In genomic region chr7:66150471-66150870, GRCh38 we compare ENCODE assay signal across 1 cellular context.
TF ChIP-seq lines count a peak whose summit lies in the region.

No MANE protein-coding gene starts in this region.

TF ChIP-seq in HepG2, 621 proteins besides CTCF, POLR2A, EP300 and RAD21 (continues in another document):
- peak; percentile 72 for TF ChIP-seq ARID5B (CRISPR knock-in tag; IDR thresholded peaks at IDR 0.05)
- TF ChIP-seq KAT8 (CRISPR knock-in tag; IDR thresholded peaks at IDR 0.05): peak; percentile 60; the same call in 1 of the 2 replicates
- TF ChIP-seq ZFY (CRISPR knock-in tag; IDR thresholded peaks at IDR 0.05): peak; percentile 29; the same call in 1 of the 2 replicates
- no peak for TF ChIP-seq RARG (CRISPR knock-in tag; IDR thresholded peaks at IDR 0.05; ENCODE audit: low read depth)
- TF ChIP-seq, protein P1, sequence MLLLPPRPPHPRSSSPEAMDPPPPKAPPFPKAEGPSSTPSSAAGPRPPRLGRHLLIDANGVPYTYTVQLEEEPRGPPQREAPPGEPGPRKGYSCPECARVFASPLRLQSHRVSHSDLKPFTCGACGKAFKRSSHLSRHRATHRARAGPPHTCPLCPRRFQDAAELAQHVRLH (CRISPR knock-in tag; IDR thresholded peaks at IDR 0.05; ENCODE audit: borderline replicate concordance, low read depth): peak; percentile 29; the same call in 1 of the 2 replicates
- peak; percentile 62; the same call in 1 of the 2 replicates for TF ChIP-seq MED1 (CRISPR knock-in tag; IDR thresholded peaks at IDR 0.05)
- TF ChIP-seq RXRB (CRISPR knock-in tag; IDR thresholded peaks at IDR 0.05; ENCODE audit: borderline replicate concordance): peak; percentile 43; the same call in 1 of the 2 replicates
- peak; percentile 36; the same call in 1 of the 2 replicates for TF ChIP-seq RARA (CRISPR knock-in tag; IDR thresholded peaks at IDR 0.05)
- 0 out of 2 replicates have a peak, but pooled peaks have one; percentile 18 for TF ChIP-seq HOXA3 (CRISPR knock-in tag; IDR thresholded peaks at IDR 0.05)
- TF ChIP-seq, protein P2, sequence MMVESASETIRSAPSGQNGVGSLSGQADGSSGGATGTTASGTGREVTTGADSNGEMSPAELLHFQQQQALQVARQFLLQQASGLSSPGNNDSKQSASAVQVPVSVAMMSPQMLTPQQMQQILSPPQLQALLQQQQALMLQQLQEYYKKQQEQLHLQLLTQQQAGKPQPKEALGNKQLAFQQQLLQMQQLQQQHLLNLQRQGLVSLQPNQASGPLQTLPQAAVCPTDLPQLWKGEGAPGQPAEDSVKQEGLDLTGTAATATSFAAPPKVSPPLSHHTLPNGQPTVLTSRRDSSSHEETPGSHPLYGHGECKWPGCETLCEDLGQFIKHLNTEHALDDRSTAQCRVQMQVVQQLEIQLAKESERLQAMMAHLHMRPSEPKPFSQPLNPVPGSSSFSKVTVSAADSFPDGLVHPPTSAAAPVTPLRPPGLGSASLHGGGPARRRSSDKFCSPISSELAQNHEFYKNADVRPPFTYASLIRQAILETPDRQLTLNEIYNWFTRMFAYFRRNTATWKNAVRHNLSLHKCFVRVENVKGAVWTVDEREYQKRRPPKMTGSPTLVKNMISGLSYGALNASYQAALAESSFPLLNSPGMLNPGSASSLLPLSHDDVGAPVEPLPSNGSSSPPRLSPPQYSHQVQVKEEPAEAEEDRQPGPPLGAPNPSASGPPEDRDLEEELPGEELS (CRISPR knock-in tag; IDR thresholded peaks at IDR 0.05): 0 out of 2 replicates have a peak, but pooled peaks have one; percentile 24
- no peak for TF ChIP-seq SOX13 (IDR thresholded peaks at IDR 0.05)
- peak in 1 of 2 experiments; percentile 64; a peak in 1 of 4 replicates for TF ChIP-seq SOX13 (CRISPR knock-in tag; conservative IDR thresholded peaks at IDR 0.05 in 1 of 2, IDR thresholded peaks at IDR 0.05 in 1 of 2)
- 0 out of 2 replicates have a peak, but pooled peaks have one; percentile 16 for TF ChIP-seq ELF3 (CRISPR knock-in tag; IDR thresholded peaks at IDR 0.05)
- TF ChIP-seq GABPA (IDR thresholded peaks at IDR 0.05; ENCODE audit: low read depth, low read length): no peak
- 0 out of 2 replicates have a peak, but pooled peaks have one; percentile 35 for TF ChIP-seq GABPA (CRISPR knock-in tag; IDR thresholded peaks at IDR 0.05; ENCODE audit: low read depth)
- peak; percentile 76; the same call in 1 of the 2 replicates for TF ChIP-seq ETV5 (CRISPR knock-in tag; IDR thresholded peaks at IDR 0.05; ENCODE audit: borderline replicate concordance)
- peak; percentile 52; the same call in 1 of the 2 replicates for TF ChIP-seq HDAC2 (CRISPR knock-in tag; IDR thresholded peaks at IDR 0.05)
- TF ChIP-seq FOSL2 (CRISPR knock-in tag; IDR thresholded peaks at IDR 0.05): peak; percentile 39; the same call in 1 of the 2 replicates
- peak; percentile 18 for TF ChIP-seq RBM22 (optimal IDR thresholded peaks at IDR 0.05; ENCODE audit: low read length)
- peak; percentile 29; the same call in 1 of the 2 replicates for TF ChIP-seq FOXO1 (CRISPR knock-in tag; IDR thresholded peaks at IDR 0.05)
- TF ChIP-seq HMG20A (CRISPR knock-in tag; IDR thresholded peaks at IDR 0.05; ENCODE audit: borderline replicate concordance): 0 out of 2 replicates have a peak, but pooled peaks have one; percentile 45
- no peak for TF ChIP-seq TCF12 (IDR thresholded peaks at IDR 0.05)
- no peak for TF ChIP-seq TCF12 (CRISPR knock-in tag; IDR thresholded peaks at IDR 0.05)
- peak; percentile 35; the same call in 1 of the 2 replicates for TF ChIP-seq THRA (CRISPR knock-in tag; IDR thresholded peaks at IDR 0.05; ENCODE audit: borderline replicate concordance)
- peak; percentile 42; the same call in 1 of the 2 replicates for TF ChIP-seq PHF21A (CRISPR knock-in tag; IDR thresholded peaks at IDR 0.05)
- TF ChIP-seq ZFX (CRISPR knock-in tag; IDR thresholded peaks at IDR 0.05; ENCODE audit: low read depth): peak; percentile 36; the same call in 1 of the 2 replicates
- TF ChIP-seq KMT2B (CRISPR knock-in tag; IDR thresholded peaks at IDR 0.05): peak; percentile 50; the same call in 1 of the 2 replicates
- peak; percentile 38; the same call in 1 of the 2 replicates for TF ChIP-seq GATAD1 (CRISPR knock-in tag; IDR thresholded peaks at IDR 0.05)
- TF ChIP-seq ZNF740 (CRISPR knock-in tag; IDR thresholded peaks at IDR 0.05): no peak
- TF ChIP-seq, protein P3, sequence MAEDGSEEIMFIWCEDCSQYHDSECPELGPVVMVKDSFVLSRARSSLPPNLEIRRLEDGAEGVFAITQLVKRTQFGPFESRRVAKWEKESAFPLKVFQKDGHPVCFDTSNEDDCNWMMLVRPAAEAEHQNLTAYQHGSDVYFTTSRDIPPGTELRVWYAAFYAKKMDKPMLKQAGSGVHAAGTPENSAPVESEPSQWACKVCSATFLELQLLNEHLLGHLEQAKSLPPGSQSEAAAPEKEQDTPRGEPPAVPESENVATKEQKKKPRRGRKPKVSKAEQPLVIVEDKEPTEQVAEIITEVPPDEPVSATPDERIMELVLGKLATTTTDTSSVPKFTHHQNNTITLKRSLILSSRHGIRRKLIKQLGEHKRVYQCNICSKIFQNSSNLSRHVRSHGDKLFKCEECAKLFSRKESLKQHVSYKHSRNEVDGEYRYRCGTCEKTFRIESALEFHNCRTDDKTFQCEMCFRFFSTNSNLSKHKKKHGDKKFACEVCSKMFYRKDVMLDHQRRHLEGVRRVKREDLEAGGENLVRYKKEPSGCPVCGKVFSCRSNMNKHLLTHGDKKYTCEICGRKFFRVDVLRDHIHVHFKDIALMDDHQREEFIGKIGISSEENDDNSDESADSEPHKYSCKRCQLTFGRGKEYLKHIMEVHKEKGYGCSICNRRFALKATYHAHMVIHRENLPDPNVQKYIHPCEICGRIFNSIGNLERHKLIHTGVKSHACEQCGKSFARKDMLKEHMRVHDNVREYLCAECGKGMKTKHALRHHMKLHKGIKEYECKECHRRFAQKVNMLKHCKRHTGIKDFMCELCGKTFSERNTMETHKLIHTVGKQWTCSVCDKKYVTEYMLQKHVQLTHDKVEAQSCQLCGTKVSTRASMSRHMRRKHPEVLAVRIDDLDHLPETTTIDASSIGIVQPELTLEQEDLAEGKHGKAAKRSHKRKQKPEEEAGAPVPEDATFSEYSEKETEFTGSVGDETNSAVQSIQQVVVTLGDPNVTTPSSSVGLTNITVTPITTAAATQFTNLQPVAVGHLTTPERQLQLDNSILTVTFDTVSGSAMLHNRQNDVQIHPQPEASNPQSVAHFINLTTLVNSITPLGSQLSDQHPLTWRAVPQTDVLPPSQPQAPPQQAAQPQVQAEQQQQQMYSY (CRISPR knock-in tag; IDR thresholded peaks at IDR 0.05): peak; percentile 64; the same call in 1 of the 2 replicates
- TF ChIP-seq MTF2 (CRISPR knock-in tag; IDR thresholded peaks at IDR 0.05; ENCODE audit: borderline replicate concordance): no peak
- no peak for TF ChIP-seq ZNF337 (CRISPR knock-in tag; IDR thresholded peaks at IDR 0.05; ENCODE audit: borderline replicate concordance, low read depth)
- peak; percentile 55; the same call in 1 of the 2 replicates for TF ChIP-seq SAP130 (CRISPR knock-in tag; IDR thresholded peaks at IDR 0.05; ENCODE audit: low read depth)
- no peak for TF ChIP-seq NR3C1 (CRISPR knock-in tag; IDR thresholded peaks at IDR 0.05)
- TF ChIP-seq, protein P4, sequence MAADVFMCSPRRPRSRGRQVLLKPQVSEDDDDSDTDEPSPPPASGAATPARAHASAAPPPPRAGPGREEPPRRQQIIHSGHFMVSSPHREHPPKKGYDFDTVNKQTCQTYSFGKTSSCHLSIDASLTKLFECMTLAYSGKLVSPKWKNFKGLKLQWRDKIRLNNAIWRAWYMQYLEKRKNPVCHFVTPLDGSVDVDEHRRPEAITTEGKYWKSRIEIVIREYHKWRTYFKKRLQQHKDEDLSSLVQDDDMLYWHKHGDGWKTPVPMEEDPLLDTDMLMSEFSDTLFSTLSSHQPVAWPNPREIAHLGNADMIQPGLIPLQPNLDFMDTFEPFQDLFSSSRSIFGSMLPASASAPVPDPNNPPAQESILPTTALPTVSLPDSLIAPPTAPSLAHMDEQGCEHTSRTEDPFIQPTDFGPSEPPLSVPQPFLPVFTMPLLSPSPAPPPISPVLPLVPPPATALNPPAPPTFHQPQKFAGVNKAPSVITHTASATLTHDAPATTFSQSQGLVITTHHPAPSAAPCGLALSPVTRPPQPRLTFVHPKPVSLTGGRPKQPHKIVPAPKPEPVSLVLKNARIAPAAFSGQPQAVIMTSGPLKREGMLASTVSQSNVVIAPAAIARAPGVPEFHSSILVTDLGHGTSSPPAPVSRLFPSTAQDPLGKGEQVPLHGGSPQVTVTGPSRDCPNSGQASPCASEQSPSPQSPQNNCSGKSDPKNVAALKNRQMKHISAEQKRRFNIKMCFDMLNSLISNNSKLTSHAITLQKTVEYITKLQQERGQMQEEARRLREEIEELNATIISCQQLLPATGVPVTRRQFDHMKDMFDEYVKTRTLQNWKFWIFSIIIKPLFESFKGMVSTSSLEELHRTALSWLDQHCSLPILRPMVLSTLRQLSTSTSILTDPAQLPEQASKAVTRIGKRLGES (CRISPR knock-in tag; IDR thresholded peaks at IDR 0.05; ENCODE audit: borderline replicate concordance): no peak
- peak; percentile 89 for TF ChIP-seq TFE3 (CRISPR knock-in tag; IDR thresholded peaks at IDR 0.05)
- no peak for TF ChIP-seq ZNF230 (CRISPR knock-in tag; IDR thresholded peaks at IDR 0.05)
- peak; percentile 63; the same call in 1 of the 2 replicates for TF ChIP-seq SOX5 (CRISPR knock-in tag; IDR thresholded peaks at IDR 0.05; ENCODE audit: borderline replicate concordance)
- TF ChIP-seq NCOA2 (CRISPR knock-in tag; IDR thresholded peaks at IDR 0.05): peak; percentile 68
- TF ChIP-seq GABPB1 (CRISPR knock-in tag; IDR thresholded peaks at IDR 0.05): peak; percentile 24; the same call in 1 of the 2 replicates
- peak; percentile 16; the same call in 1 of the 2 replicates for TF ChIP-seq NR2F6 (IDR thresholded peaks at IDR 0.05)
- peak; percentile 40; the same call in 1 of the 2 replicates for TF ChIP-seq NR2F6 (CRISPR knock-in tag; IDR thresholded peaks at IDR 0.05)
- TF ChIP-seq STAG1 (CRISPR knock-in tag; IDR thresholded peaks at IDR 0.05): 0 out of 2 replicates have a peak, but pooled peaks have one; percentile 6
- peak; percentile 78 for TF ChIP-seq GATAD2A (CRISPR knock-in tag; IDR thresholded peaks at IDR 0.05)
- TF ChIP-seq MXI1 (IDR thresholded peaks at IDR 0.05; ENCODE audit: borderline replicate concordance, low read depth, low read length): no peak
- TF ChIP-seq RAD51 (IDR thresholded peaks at IDR 0.05; ENCODE audit: borderline replicate concordance): peak; percentile 49; the same call in 1 of the 2 replicates
- peak; percentile 50; the same call in 1 of the 2 replicates for TF ChIP-seq ESRRA (CRISPR knock-in tag; IDR thresholded peaks at IDR 0.05; ENCODE audit: low read depth)
- TF ChIP-seq FOXK1 (CRISPR knock-in tag; IDR thresholded peaks at IDR 0.05; ENCODE audit: borderline replicate concordance, low read depth): peak; percentile 41; the same call in 1 of the 2 replicates
- no peak for TF ChIP-seq ZNF776 (CRISPR knock-in tag; IDR thresholded peaks at IDR 0.05)
